Comparison of ENCODE assay signal across 8 cellular contexts in genomic region chr20:973785-974194, GRCh38. TPM values are rescaled to one million over a fixed set of nuclear protein-coding genes. Genes with fewer than 3 reads are reported as not detected.
DNase-seq lines count a peak whose midpoint lies in the region; ATAC-seq and TF ChIP-seq lines count a peak whose summit lies in the region.

No MANE protein-coding gene starts in this region.

- CTCF ChIA-PET in activated CD8-positive, alpha-beta memory T cell treated with anti-CD3 and anti-CD28 coated beads, Interleukin-2, amount 10 ng/mL, durations not matched to agents 7 days and 5 days (lab: Charles Lee) = interaction anchor here (1.0 to 4.1 kb wide), 6 partner anchors 18 to 240 kb away, joined by 3 to 18 read pairs (median 4); no protein-coding TSS in a partner anchor
- CTCF ChIA-PET in SK-N-SH (lab: Yijun Ruan, JAX) = interaction anchor here (7.7 to 14.8 kb wide), 2 partner anchors 17 to 134 kb away, joined by 35 to 146 read pairs; no protein-coding TSS in a partner anchor

- H3K27me3 ChIP-seq in SK-N-SH (ENCODE audit: insufficient read depth) (peaks cover 5% of the 10 kb centered on the region; the same call in 1 of the 2 replicates), endodermal cell (ENCODE audit: control insufficient read depth, insufficient read depth, low read length, poor library complexity, severe bottlenecking) (peaks cover 6% of the 10 kb centered on the region)

- peak overlapping the region; percentile 10 for H3K27ac Mint-ChIP-seq in activated CD8-positive, alpha-beta memory T cell treated with anti-CD3 and anti-CD28 coated beads, Interleukin-2, amount 10 ng/mL, durations not matched to agents 7 days and 5 days
- H3K27ac Mint-ChIP-seq in endodermal cell (no peak overlapping the region), osteocyte (ENCODE audit: unreplicated experiment) (no peak overlapping the region)

- peaks cover 11% of the 10 kb centered on the region for H3K27me3 Mint-ChIP-seq in activated CD8-positive, alpha-beta memory T cell treated with anti-CD3 and anti-CD28 coated beads, Interleukin-2, amount 10 ng/mL, durations not matched to agents 7 days and 5 days
- peaks cover 8% of the 10 kb centered on the region for H3K27me3 Mint-ChIP-seq in endodermal cell (ENCODE audit: insufficient read depth)
- no peaks in the 10 kb centered on the region for H3K27me3 Mint-ChIP-seq in osteocyte (ENCODE audit: unreplicated experiment)

- H3K4me1 Mint-ChIP-seq in activated CD8-positive, alpha-beta memory T cell treated with anti-CD3 and anti-CD28 coated beads, Interleukin-2, amount 10 ng/mL, durations not matched to agents 7 days and 5 days = peaks cover 2% of the 10 kb centered on the region
- H3K4me1 Mint-ChIP-seq in endodermal cell (peaks cover 7% of the 10 kb centered on the region), osteocyte (ENCODE audit: unreplicated experiment) (no peaks in the 10 kb centered on the region)

- H3K4me1 ChIP-seq in SK-N-SH (ENCODE audit: control insufficient read depth in 1 of 2, insufficient read depth in 2 of 2, low read depth in 1 of 2, low read length in 1 of 2) (peaks cover 0 to 10% of the 10 kb centered on the region in 2 experiments; a peak in 1 of 4 replicates), endodermal cell (ENCODE audit: control insufficient read depth, insufficient read depth, low read length) (no peaks in the 10 kb centered on the region)

- peak; percentile 45 for TF ChIP-seq CTCF in SK-N-SH (IDR thresholded peaks at IDR 0.05)
- peak; percentile 79 for TF ChIP-seq CTCF in endodermal cell (conservative IDR thresholded peaks at IDR 0.05)
- peak; percentile 21 for TF ChIP-seq CTCF in osteocyte (IDR thresholded peaks at IDR 0.05)

- H3K9me3 Mint-ChIP-seq in activated CD8-positive, alpha-beta memory T cell treated with anti-CD3 and anti-CD28 coated beads, Interleukin-2, amount 10 ng/mL, durations not matched to agents 7 days and 5 days (ENCODE audit: low read depth) = no peaks in the 10 kb centered on the region
- H3K9me3 Mint-ChIP-seq in endodermal cell (no peaks in the 10 kb centered on the region), osteocyte (ENCODE audit: unreplicated experiment) (no peaks in the 10 kb centered on the region)

- H3K4me3 ChIP-seq in SK-N-SH (ENCODE audit: low read depth in 2 of 2, low read length in 1 of 2) (no peak overlapping the region), endodermal cell (ENCODE audit: low read length) (no peak overlapping the region)

- ATAC-seq in activated CD8-positive, alpha-beta memory T cell treated with anti-CD3 and anti-CD28 coated beads, Interleukin-2, amount 10 ng/mL, durations not matched to agents 7 days and 5 days = peak; percentile 75
- ATAC-seq in HG03280 (IDR thresholded peaks at IDR 0.05; ENCODE audit: unreplicated experiment) (peak; percentile 58), HG02938 (IDR thresholded peaks at IDR 0.05; ENCODE audit: unreplicated experiment) (no peak)

- no peaks in the 10 kb centered on the region for H3K9me2 ChIP-seq in SK-N-SH

- no peak overlapping the region for H3K27ac ChIP-seq in SK-N-SH (ENCODE audit: low read depth in 2 of 2, low read length in 1 of 2)
- H3K27ac ChIP-seq in endodermal cell (ENCODE audit: low read depth, low read length) = no peak overlapping the region

- H2AFZ ChIP-seq in SK-N-SH (ENCODE audit: low read depth) = no peak overlapping the region

- no peak overlapping the region for H3K4me3 Mint-ChIP-seq in activated CD8-positive, alpha-beta memory T cell treated with anti-CD3 and anti-CD28 coated beads, Interleukin-2, amount 10 ng/mL, durations not matched to agents 7 days and 5 days
- H3K4me3 Mint-ChIP-seq in endodermal cell = no peak overlapping the region
- no peak overlapping the region for H3K4me3 Mint-ChIP-seq in osteocyte (ENCODE audit: unreplicated experiment)

- H3K9ac ChIP-seq in SK-N-SH (no peak overlapping the region), endodermal cell (ENCODE audit: extremely low read depth, low read length, poor library complexity, severe bottlenecking) (no peak overlapping the region)

- no peaks in the 10 kb centered on the region for H3K79me2 ChIP-seq in SK-N-SH (ENCODE audit: insufficient read depth)

- TF ChIP-seq RAD21 in SK-N-SH (IDR thresholded peaks at IDR 0.05; ENCODE audit: low read length) = peak; percentile 50

- WGBS in SK-N-SH (ENCODE audit: low lambda C conversion rate) = 26% methylated on average over 6 of the region's 6 CpGs
- 67 to 69% methylated on average over 4 to 6 of the region's 6 CpGs for WGBS in endodermal cell (ENCODE audit: insufficient coverage in 1 of 2, insufficient read length in 1 of 2), 2 experiments

- DNase-seq in activated CD8-positive, alpha-beta memory T cell treated with anti-CD3 and anti-CD28 coated beads, Interleukin-2, amount 10 ng/mL, durations not matched to agents 7 days and 5 days = peak; percentile 55
- no peak for DNase-seq in activated CD8-positive, alpha-beta memory T cell treated with anti-CD3 and anti-CD28 coated beads, Interleukin-2, amount 50 U/mL, for 48 hours
- DNase-seq in SK-N-SH = peak; percentile 55
- peak; percentile 75 for DNase-seq in endodermal cell
- no peak for DNase-seq in osteocyte (ENCODE audit: extremely low spot score, unreplicated experiment)
- no peak for DNase-seq in NCI-H345 treated with DMSO at 0.1 percent for 48 hours (lab: John Stamatoyannopoulos, UW; ENCODE audit: unreplicated experiment)

- H4K20me1 ChIP-seq in SK-N-SH (ENCODE audit: insufficient read depth) = no peaks in the 10 kb centered on the region

- H3K36me3 ChIP-seq in SK-N-SH (replicated peaks in 1 of 2; ENCODE audit: control insufficient read depth in 1 of 2, insufficient read depth in 2 of 2, low read length in 1 of 2) (no peaks in the 10 kb centered on the region), endodermal cell (ENCODE audit: control insufficient read depth, insufficient read depth, low read length) (no peaks in the 10 kb centered on the region)

- H3F3A ChIP-seq in SK-N-SH (replicated peaks; ENCODE audit: insufficient read depth) = no peaks in the 10 kb centered on the region

- H3K36me3 Mint-ChIP-seq in activated CD8-positive, alpha-beta memory T cell treated with anti-CD3 and anti-CD28 coated beads, Interleukin-2, amount 10 ng/mL, durations not matched to agents 7 days and 5 days = no peaks in the 10 kb centered on the region
- H3K36me3 Mint-ChIP-seq in endodermal cell (ENCODE audit: low read depth) (no peaks in the 10 kb centered on the region), osteocyte (ENCODE audit: unreplicated experiment) (no peaks in the 10 kb centered on the region)

- no peak overlapping the region for H3K4me2 ChIP-seq in SK-N-SH

- TF ChIP-seq EP300 in SK-N-SH (IDR thresholded peaks at IDR 0.05; ENCODE audit: borderline replicate concordance in 1 of 2, low read depth in 1 of 2, low read length in 1 of 2) = no peak

- H3K9me3 ChIP-seq in SK-N-SH (no peaks in the 10 kb centered on the region), endodermal cell (ENCODE audit: control insufficient read depth, low read length) (no peaks in the 10 kb centered on the region)

- POLR2A ChIA-PET in SK-N-SH (lab: Yijun Ruan, JAX) = no interaction called here

TF ChIP-seq in SK-N-SH, 30 proteins besides CTCF, POLR2A, EP300 and RAD21:
- TF ChIP-seq SMC3 (IDR thresholded peaks at IDR 0.05; ENCODE audit: low read depth, low read length) (peak; percentile 33; the same call in 1 of the 2 replicates), YY1 (IDR thresholded peaks at IDR 0.05; ENCODE audit: low read depth) (no peak)

RNA-seq across cellular contexts. Expression of gene RSPO4, which starts 28.3 kb away (rescaled TPM):
- not detected for total RNA-seq in activated CD8-positive, alpha-beta memory T cell treated with anti-CD3 and anti-CD28 coated beads, Interleukin-2, amount 10 ng/mL, durations not matched to agents 7 days and 5 days
- 0.03 TPM in 1 of 2 replicates, not detected in the other for polyA plus RNA-seq in SK-N-SH (2012; rRNA removed)
- 0.03 and 0.04 TPM in 2 replicates for polyA plus RNA-seq in SK-N-SH (2012; cell fraction: cytosol; rRNA removed)
- 0.06 and 0.08 TPM in 2 replicates for polyA plus RNA-seq in SK-N-SH (2012; cell fraction: nucleus; rRNA removed)
- total RNA-seq in endodermal cell = 1 to 10 TPM; 3.8 to 7.6 TPM
- 2.0 TPM for polyA plus RNA-seq in endodermal cell (2013, experiment 1 of 2)
- polyA plus RNA-seq in endodermal cell (2013, experiment 2 of 2) = 1.8 TPM
- total RNA-seq in osteocyte = not detected in 2 replicates

RNA-seq across cellular contexts. Expression of gene ANGPT4, which starts 57.7 kb away (rescaled TPM):
- total RNA-seq in activated CD8-positive, alpha-beta memory T cell treated with anti-CD3 and anti-CD28 coated beads, Interleukin-2, amount 10 ng/mL, durations not matched to agents 7 days and 5 days = not detected
- not detected in 2 replicates for polyA plus RNA-seq in SK-N-SH (2012; rRNA removed)
- 0.01 TPM in 1 of 2 replicates, not detected in the other for polyA plus RNA-seq in SK-N-SH (2012; cell fraction: cytosol; rRNA removed)
- not detected in 2 replicates for polyA plus RNA-seq in SK-N-SH (2012; cell fraction: nucleus; rRNA removed)
- total RNA-seq in endodermal cell (under 1 TPM; 0.31 to 0.51 TPM), osteocyte (not detected in 2 replicates)
- 0.18 TPM for polyA plus RNA-seq in endodermal cell (2013, experiment 1 of 2)
- polyA plus RNA-seq in endodermal cell (2013, experiment 2 of 2) = 0.21 TPM

Comparison
In these comparisons a context has a peak if more than half of its experiments do, and no peak if none do; other contexts are left out.
1. DNase-seq: peak in activated CD8-positive, alpha-beta memory T cell treated with anti-CD3 and anti-CD28 coated beads, Interleukin-2, amount 10 ng/mL, durations not matched to agents 7 days and 5 days (single experiment), SK-N-SH (single experiment) and endodermal cell (single experiment); none in activated CD8-positive, alpha-beta memory T cell treated with anti-CD3 and anti-CD28 coated beads, Interleukin-2, amount 50 U/mL, for 48 hours (single experiment), osteocyte (single experiment) and NCI-H345 treated with DMSO at 0.1 percent for 48 hours (single experiment).
2. CTCF ChIP-seq: peak in every context shown above with its lines; median percentile 79 in endodermal cell; 45 in SK-N-SH; 21 in osteocyte.